22 cellular contexts compared by ENCODE assay signal in genomic region chr15:29759596-29759995, GRCh38.
"Had no signal": no experiment of that assay in that cellular context is flagged by ENCODE, and none has a peak within 500 bp of the region (broad histone marks: within the 10 kb centered on the region; RNA-seq: fewer than 3 reads in every experiment).

No MANE protein-coding gene starts in this region.

- H3K36me3 ChIP-seq: neutrophil, uterus had no signal

- H3K4me3 ChIP-seq: coronary artery, dorsolateral prefrontal cortex, esophagus squamous epithelium, gastroesophageal sphincter, mucosa of descending colon, sigmoid colon, skin epidermis, stomach, uterus had no signal

- H3K27ac ChIP-seq: coronary artery, esophagus squamous epithelium, gastroesophageal sphincter, neutrophil, skin epidermis, stomach, uterus had no signal

- ATAC-seq: gastroesophageal sphincter; left colon; left ventricle myocardium superior; mucosa of descending colon; naive thymus-derived CD8-positive, alpha-beta T cell had no signal

- H3K27me3 ChIP-seq: dorsolateral prefrontal cortex, esophagus squamous epithelium, gastroesophageal sphincter, neutrophil, sigmoid colon, stomach, uterus had no signal

- DNase-seq: cerebellar nuclear complex; dorsolateral prefrontal cortex; effector memory CD4-positive, alpha-beta T cell; esophagus squamous epithelium; foreskin fibroblast; glutamatergic neuron; immature natural killer cell; left colon; left ventricle myocardium superior; mucosa of descending colon; naive thymus-derived CD8-positive, alpha-beta T cell; sigmoid colon; stimulated activated CD4-positive, alpha-beta T cell treated with anti-CD3 and anti-CD28 coated beads, Interleukin-12 subunit alpha, Interleukin-12 subunit beta, amount 100 ng/mL, for 4 hours; stimulated activated naive CD4-positive, alpha-beta T cell; stomach; substantia nigra; uterus had no signal

- H3K4me1 ChIP-seq: uterus had no signal

- H3K9me3 ChIP-seq: esophagus squamous epithelium, gastroesophageal sphincter, mucosa of descending colon, neutrophil, sigmoid colon, stomach, uterus had no signal

- FAIRE-seq: endometrium had no signal
